Comparison of ENCODE assay signal across 2 cellular contexts in the genomic region with DNA sequence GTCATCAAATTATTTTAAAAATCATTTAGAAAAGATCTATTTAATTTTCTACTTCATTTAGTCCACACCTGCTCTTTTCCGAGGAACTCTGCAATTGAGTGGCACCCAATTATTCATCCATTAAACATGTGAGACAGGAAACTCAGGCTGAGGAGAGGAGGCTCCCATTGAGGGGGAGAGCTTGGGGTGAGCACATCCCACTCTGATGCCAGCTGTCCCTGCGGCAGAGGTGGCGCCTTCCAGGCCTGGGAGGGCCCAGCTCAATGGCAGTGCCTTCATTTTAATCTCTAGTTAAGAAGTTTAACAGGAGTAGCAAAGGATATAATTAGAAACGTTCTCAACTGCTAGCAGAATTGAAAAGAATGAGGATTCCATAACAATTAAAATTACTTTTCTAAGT.
TF ChIP-seq lines count a peak whose summit lies in the region.

No MANE protein-coding gene starts in this region.

TF ChIP-seq in GM23338, 12 proteins besides CTCF, POLR2A, EP300 and RAD21 (continued from another document and continues in another):
- TF ChIP-seq, protein P1, sequence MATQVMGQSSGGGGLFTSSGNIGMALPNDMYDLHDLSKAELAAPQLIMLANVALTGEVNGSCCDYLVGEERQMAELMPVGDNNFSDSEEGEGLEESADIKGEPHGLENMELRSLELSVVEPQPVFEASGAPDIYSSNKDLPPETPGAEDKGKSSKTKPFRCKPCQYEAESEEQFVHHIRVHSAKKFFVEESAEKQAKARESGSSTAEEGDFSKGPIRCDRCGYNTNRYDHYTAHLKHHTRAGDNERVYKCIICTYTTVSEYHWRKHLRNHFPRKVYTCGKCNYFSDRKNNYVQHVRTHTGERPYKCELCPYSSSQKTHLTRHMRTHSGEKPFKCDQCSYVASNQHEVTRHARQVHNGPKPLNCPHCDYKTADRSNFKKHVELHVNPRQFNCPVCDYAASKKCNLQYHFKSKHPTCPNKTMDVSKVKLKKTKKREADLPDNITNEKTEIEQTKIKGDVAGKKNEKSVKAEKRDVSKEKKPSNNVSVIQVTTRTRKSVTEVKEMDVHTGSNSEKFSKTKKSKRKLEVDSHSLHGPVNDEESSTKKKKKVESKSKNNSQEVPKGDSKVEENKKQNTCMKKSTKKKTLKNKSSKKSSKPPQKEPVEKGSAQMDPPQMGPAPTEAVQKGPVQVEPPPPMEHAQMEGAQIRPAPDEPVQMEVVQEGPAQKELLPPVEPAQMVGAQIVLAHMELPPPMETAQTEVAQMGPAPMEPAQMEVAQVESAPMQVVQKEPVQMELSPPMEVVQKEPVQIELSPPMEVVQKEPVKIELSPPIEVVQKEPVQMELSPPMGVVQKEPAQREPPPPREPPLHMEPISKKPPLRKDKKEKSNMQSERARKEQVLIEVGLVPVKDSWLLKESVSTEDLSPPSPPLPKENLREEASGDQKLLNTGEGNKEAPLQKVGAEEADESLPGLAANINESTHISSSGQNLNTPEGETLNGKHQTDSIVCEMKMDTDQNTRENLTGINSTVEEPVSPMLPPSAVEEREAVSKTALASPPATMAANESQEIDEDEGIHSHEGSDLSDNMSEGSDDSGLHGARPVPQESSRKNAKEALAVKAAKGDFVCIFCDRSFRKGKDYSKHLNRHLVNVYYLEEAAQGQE (IDR thresholded peaks at IDR 0.05; ENCODE audit: unreplicated experiment), result no peak
- no peak for TF ChIP-seq STAT1 (IDR thresholded peaks at IDR 0.05; ENCODE audit: unreplicated experiment)
- no peak for TF ChIP-seq ZNF331 (CRISPR knock-in tag; IDR thresholded peaks at IDR 0.05; ENCODE audit: low read depth)
- TF ChIP-seq POLR2AphosphoS5 (IDR thresholded peaks at IDR 0.05; ENCODE audit: low read depth), result no peak
- no peak for TF ChIP-seq JUNB (IDR thresholded peaks at IDR 0.05; ENCODE audit: unreplicated experiment)
- no peak for TF ChIP-seq ETS1 (IDR thresholded peaks at IDR 0.05)
- TF ChIP-seq, protein P2, sequence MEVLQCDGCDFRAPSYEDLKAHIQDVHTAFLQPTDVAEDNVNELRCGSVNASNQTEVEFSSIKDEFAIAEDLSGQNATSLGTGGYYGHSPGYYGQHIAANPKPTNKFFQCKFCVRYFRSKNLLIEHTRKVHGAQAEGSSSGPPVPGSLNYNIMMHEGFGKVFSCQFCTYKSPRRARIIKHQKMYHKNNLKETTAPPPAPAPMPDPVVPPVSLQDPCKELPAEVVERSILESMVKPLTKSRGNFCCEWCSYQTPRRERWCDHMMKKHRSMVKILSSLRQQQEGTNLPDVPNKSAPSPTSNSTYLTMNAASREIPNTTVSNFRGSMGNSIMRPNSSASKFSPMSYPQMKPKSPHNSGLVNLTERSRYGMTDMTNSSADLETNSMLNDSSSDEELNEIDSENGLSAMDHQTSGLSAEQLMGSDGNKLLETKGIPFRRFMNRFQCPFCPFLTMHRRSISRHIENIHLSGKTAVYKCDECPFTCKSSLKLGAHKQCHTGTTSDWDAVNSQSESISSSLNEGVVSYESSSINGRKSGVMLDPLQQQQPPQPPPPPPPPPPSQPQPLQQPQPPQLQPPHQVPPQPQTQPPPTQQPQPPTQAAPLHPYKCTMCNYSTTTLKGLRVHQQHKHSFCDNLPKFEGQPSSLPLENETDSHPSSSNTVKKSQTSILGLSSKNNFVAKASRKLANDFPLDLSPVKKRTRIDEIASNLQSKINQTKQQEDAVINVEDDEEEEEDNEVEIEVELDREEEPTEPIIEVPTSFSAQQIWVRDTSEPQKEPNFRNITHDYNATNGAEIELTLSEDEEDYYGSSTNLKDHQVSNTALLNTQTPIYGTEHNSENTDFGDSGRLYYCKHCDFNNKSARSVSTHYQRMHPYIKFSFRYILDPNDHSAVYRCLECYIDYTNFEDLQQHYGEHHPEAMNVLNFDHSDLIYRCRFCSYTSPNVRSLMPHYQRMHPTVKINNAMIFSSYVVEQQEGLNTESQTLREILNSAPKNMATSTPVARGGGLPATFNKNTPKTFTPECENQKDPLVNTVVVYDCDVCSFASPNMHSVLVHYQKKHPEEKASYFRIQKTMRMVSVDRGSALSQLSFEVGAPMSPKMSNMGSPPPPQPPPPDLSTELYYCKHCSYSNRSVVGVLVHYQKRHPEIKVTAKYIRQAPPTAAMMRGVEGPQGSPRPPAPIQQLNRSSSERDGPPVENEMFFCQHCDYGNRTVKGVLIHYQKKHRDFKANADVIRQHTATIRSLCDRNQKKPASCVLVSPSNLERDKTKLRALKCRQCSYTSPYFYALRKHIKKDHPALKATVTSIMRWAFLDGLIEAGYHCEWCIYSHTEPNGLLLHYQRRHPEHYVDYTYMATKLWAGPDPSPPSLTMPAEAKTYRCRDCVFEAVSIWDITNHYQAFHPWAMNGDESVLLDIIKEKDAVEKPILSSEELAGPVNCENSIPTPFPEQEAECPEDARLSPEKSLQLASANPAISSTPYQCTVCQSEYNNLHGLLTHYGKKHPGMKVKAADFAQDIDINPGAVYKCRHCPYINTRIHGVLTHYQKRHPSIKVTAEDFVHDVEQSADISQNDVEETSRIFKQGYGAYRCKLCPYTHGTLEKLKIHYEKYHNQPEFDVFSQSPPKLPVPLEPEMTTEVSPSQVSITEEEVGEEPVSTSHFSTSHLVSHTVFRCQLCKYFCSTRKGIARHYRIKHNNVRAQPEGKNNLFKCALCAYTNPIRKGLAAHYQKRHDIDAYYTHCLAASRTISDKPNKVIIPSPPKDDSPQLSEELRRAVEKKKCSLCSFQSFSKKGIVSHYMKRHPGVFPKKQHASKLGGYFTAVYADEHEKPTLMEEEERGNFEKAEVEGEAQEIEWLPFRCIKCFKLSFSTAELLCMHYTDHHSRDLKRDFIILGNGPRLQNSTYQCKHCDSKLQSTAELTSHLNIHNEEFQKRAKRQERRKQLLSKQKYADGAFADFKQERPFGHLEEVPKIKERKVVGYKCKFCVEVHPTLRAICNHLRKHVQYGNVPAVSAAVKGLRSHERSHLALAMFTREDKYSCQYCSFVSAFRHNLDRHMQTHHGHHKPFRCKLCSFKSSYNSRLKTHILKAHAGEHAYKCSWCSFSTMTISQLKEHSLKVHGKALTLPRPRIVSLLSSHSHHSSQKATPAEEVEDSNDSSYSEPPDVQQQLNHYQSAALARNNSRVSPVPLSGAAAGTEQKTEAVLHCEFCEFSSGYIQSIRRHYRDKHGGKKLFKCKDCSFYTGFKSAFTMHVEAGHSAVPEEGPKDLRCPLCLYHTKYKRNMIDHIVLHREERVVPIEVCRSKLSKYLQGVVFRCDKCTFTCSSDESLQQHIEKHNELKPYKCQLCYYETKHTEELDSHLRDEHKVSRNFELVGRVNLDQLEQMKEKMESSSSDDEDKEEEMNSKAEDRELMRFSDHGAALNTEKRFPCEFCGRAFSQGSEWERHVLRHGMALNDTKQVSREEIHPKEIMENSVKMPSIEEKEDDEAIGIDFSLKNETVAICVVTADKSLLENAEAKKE (CRISPR knock-in tag; IDR thresholded peaks at IDR 0.05), result no peak
- no peak for TF ChIP-seq NANOG (IDR thresholded peaks at IDR 0.05; ENCODE audit: borderline replicate concordance)
- no peak for TF ChIP-seq CREB1 (CRISPR knock-in tag; IDR thresholded peaks at IDR 0.05; ENCODE audit: low read depth)
- no peak for TF ChIP-seq EZH2phosphoT487 (IDR thresholded peaks at IDR 0.05; ENCODE audit: unreplicated experiment)

TF ChIP-seq in WTC11, 78 proteins besides CTCF, POLR2A, EP300 and RAD21:
- TF ChIP-seq, protein P3, sequence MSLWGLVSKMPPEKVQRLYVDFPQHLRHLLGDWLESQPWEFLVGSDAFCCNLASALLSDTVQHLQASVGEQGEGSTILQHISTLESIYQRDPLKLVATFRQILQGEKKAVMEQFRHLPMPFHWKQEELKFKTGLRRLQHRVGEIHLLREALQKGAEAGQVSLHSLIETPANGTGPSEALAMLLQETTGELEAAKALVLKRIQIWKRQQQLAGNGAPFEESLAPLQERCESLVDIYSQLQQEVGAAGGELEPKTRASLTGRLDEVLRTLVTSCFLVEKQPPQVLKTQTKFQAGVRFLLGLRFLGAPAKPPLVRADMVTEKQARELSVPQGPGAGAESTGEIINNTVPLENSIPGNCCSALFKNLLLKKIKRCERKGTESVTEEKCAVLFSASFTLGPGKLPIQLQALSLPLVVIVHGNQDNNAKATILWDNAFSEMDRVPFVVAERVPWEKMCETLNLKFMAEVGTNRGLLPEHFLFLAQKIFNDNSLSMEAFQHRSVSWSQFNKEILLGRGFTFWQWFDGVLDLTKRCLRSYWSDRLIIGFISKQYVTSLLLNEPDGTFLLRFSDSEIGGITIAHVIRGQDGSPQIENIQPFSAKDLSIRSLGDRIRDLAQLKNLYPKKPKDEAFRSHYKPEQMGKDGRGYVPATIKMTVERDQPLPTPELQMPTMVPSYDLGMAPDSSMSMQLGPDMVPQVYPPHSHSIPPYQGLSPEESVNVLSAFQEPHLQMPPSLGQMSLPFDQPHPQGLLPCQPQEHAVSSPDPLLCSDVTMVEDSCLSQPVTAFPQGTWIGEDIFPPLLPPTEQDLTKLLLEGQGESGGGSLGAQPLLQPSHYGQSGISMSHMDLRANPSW (CRISPR knock-in tag; conservative IDR thresholded peaks at IDR 0.05; ENCODE audit: low read depth), result no peak
- TF ChIP-seq, protein P4, sequence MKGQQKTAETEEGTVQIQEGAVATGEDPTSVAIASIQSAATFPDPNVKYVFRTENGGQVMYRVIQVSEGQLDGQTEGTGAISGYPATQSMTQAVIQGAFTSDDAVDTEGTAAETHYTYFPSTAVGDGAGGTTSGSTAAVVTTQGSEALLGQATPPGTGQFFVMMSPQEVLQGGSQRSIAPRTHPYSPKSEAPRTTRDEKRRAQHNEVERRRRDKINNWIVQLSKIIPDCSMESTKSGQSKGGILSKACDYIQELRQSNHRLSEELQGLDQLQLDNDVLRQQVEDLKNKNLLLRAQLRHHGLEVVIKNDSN (CRISPR knock-in tag; IDR thresholded peaks at IDR 0.05), result no peak
- no peak for TF ChIP-seq ZNF232 (CRISPR knock-in tag; IDR thresholded peaks at IDR 0.05)
- no peak for TF ChIP-seq ZNF219 (CRISPR knock-in tag; IDR thresholded peaks at IDR 0.05; ENCODE audit: borderline replicate concordance)
- TF ChIP-seq NR3C1 (CRISPR knock-in tag; conservative IDR thresholded peaks at IDR 0.05; ENCODE audit: low read depth), result no peak
- TF ChIP-seq CREM (CRISPR knock-in tag; IDR thresholded peaks at IDR 0.05), result no peak
- TF ChIP-seq TEAD1 (CRISPR knock-in tag; IDR thresholded peaks at IDR 0.05), result no peak
- no peak for TF ChIP-seq E2F5 (CRISPR knock-in tag; IDR thresholded peaks at IDR 0.05)
- TF ChIP-seq, protein P5, sequence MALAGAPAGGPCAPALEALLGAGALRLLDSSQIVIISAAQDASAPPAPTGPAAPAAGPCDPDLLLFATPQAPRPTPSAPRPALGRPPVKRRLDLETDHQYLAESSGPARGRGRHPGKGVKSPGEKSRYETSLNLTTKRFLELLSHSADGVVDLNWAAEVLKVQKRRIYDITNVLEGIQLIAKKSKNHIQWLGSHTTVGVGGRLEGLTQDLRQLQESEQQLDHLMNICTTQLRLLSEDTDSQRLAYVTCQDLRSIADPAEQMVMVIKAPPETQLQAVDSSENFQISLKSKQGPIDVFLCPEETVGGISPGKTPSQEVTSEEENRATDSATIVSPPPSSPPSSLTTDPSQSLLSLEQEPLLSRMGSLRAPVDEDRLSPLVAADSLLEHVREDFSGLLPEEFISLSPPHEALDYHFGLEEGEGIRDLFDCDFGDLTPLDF (CRISPR knock-in tag; IDR thresholded peaks at IDR 0.05), result no peak
- no peak for TF ChIP-seq SMAD3 (CRISPR knock-in tag; IDR thresholded peaks at IDR 0.05; ENCODE audit: borderline replicate concordance)
- TF ChIP-seq CDX4 (CRISPR knock-in tag; IDR thresholded peaks at IDR 0.05; ENCODE audit: borderline replicate concordance), result no peak
- TF ChIP-seq, protein P6, sequence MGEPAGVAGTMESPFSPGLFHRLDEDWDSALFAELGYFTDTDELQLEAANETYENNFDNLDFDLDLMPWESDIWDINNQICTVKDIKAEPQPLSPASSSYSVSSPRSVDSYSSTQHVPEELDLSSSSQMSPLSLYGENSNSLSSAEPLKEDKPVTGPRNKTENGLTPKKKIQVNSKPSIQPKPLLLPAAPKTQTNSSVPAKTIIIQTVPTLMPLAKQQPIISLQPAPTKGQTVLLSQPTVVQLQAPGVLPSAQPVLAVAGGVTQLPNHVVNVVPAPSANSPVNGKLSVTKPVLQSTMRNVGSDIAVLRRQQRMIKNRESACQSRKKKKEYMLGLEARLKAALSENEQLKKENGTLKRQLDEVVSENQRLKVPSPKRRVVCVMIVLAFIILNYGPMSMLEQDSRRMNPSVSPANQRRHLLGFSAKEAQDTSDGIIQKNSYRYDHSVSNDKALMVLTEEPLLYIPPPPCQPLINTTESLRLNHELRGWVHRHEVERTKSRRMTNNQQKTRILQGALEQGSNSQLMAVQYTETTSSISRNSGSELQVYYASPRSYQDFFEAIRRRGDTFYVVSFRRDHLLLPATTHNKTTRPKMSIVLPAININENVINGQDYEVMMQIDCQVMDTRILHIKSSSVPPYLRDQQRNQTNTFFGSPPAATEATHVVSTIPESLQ (CRISPR knock-in tag; IDR thresholded peaks at IDR 0.05), result no peak
- TF ChIP-seq RELA (CRISPR knock-in tag; IDR thresholded peaks at IDR 0.05; ENCODE audit: borderline replicate concordance), result no peak
- TF ChIP-seq HMGA2 (CRISPR knock-in tag; IDR thresholded peaks at IDR 0.05), result no peak
- no peak for TF ChIP-seq ZNF416 (CRISPR knock-in tag; IDR thresholded peaks at IDR 0.05)
TF ChIP-seq in WTC11: peak in this region for 0.
